ENCODE assay signal across 15 cellular contexts in genomic region chr1:150512846-150513245, GRCh38. TPM values are rescaled to one million over a fixed set of nuclear protein-coding genes. Genes with fewer than 3 reads are reported as not detected.
"Had no signal": no experiment of that assay in that cellular context is flagged by ENCODE, and none has a peak within 500 bp of the region (broad histone marks: within the 10 kb centered on the region; RNA-seq: fewer than 3 reads in every experiment).

No MANE protein-coding gene starts in this region.

- H3K27ac ChIP-seq: ascending aorta, SJCRH30, thyroid gland had no signal

- H3K9me3 ChIP-seq: ascending aorta, SJCRH30, thyroid gland had no signal

- H3K27ac Mint-ChIP-seq: activated CD4-positive, alpha-beta memory T cell treated with anti-CD3 and anti-CD28 coated beads, Interleukin-2, amount 10 ng/mL, durations not matched to agents 7 days and 5 days; progenitor cell of endocrine pancreas; T-helper 2 cell treated with Interferon-gamma antibody and Interleukin-4, amounts not matched to agents 5 μg/mL and 100 μg/mL, for 36 hours had no signal

- H3K27me3 Mint-ChIP-seq: activated CD4-positive, alpha-beta memory T cell treated with anti-CD3 and anti-CD28 coated beads, Interleukin-2, amount 10 ng/mL, durations not matched to agents 7 days and 5 days; progenitor cell of endocrine pancreas had no signal

- DNase-seq: activated CD4-positive, alpha-beta memory T cell treated with anti-CD3 and anti-CD28 coated beads, Interleukin-2, amount 10 ng/mL, durations not matched to agents 7 days and 5 days; activated CD8-positive, alpha-beta memory T cell treated with anti-CD3 and anti-CD28 coated beads, Interleukin-2, amount 50 U/mL, for 4 hours; head of caudate nucleus; islet precursor cell; thyroid gland had no signal

- H3K36me3 ChIP-seq: SJCRH30, thyroid gland had no signal

- H3K9me3 Mint-ChIP-seq: activated CD4-positive, alpha-beta memory T cell treated with anti-CD3 and anti-CD28 coated beads, Interleukin-2, amount 10 ng/mL, durations not matched to agents 7 days and 5 days; T-helper 2 cell treated with Interferon-gamma antibody and Interleukin-4, amounts not matched to agents 5 μg/mL and 100 μg/mL, for 36 hours had no signal

- H3K4me3 Mint-ChIP-seq: activated CD4-positive, alpha-beta memory T cell treated with anti-CD3 and anti-CD28 coated beads, Interleukin-2, amount 10 ng/mL, durations not matched to agents 7 days and 5 days; T-helper 2 cell treated with Interferon-gamma antibody and Interleukin-4, amounts not matched to agents 5 μg/mL and 100 μg/mL, for 36 hours had no signal

- H3K4me3 ChIP-seq: ascending aorta, SJCRH30, thyroid gland had no signal

- ATAC-seq: right cardiac atrium had no signal

- H3K27me3 ChIP-seq: ascending aorta, SJCRH30, thyroid gland had no signal

RNA-seq across cellular contexts. Expression of gene FALEC, which starts 2.7 kb away (rescaled TPM):
- total RNA-seq: activated CD4-positive, alpha-beta memory T cell treated with anti-CD3 and anti-CD28 coated beads, Interleukin-2, amount 10 ng/mL, durations not matched to agents 7 days and 5 days; ascending aorta; bronchial epithelial cell; chondrocyte; liver; mesenteric fat pad; myocyte; SJCRH30; thyroid gland had no signal
- polyA plus RNA-seq: liver, right cardiac atrium had no signal

RNA-seq across cellular contexts. Expression of gene ADAMTSL4, which starts 36.4 kb away (rescaled TPM):
- total RNA-seq: SJCRH30 had no signal
